8 cellular contexts compared by ENCODE assay signal in the genomic region with DNA sequence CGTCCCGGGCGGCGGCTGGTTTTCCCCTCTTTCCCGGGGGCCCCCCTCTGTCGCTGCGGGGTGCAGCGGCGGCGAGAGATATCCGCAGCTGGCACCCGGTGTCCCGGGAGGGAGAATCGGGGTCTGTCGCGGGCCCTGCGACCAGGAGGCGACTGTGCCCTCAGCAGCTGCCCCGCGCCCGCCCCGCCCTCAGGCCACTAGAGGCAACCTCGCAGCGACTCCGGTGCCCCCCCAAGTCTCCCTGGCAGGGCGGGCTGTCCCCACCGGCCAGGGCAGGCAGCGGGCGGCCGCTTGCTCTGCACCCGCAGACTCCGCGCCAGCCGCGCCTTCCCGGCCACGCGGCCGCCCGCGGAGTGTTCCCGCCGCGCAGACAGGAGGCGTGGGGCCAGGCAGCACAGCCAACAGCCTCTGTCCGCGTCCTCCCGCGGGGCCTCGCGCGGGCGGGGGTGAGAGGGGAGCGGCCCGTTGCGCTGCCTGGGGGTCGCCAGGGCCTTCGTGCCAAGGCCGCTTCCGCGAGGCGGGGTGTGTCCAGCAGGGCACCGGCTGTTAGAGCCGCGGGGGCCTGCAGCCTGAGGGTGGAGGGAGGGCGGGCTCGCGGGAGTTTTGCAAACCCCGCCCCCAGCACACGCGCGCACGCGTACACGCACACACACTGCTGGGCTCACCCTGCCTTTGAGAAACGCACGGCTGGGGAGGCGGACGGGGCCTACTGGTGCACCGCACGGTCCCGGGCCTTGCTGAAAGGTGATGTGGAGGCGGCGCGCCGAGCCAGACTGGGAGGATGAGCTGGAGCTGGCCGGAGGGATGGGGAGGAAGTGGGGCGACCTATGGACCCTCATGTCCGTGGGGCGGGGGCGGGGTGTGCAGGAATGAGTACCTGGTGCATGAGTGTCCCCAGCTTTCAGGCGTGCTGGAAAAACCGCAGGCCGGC. TPM values are rescaled to one million over a fixed set of nuclear protein-coding genes. Genes with fewer than 3 reads are reported as not detected.
A peak's percentile ranks its signal among the peaks of the same experiment; 100 is the strongest.
DNase-seq lines count a peak whose midpoint lies in the region; ATAC-seq and TF ChIP-seq lines count a peak whose summit lies in the region.

No MANE protein-coding gene starts in this region.

- CTCF ChIA-PET in A673 (lab: Charles Lee) = no interaction called here

- no peaks in the 10 kb centered on the region for H3K27me3 ChIP-seq in A673 (replicated peaks; ENCODE audit: insufficient read depth, low read depth, low read length, poor library complexity)

- no peaks in the 10 kb centered on the region for H3K9me3 ChIP-seq in A673 (ENCODE audit: low read depth, low read length, poor library complexity, severe bottlenecking)

- DNase-seq in A673 (ENCODE audit: low spot score) = peak; percentile 77
- peak; percentile 45 for DNase-seq in central memory CD4-positive, alpha-beta T cell
- DNase-seq in medulla oblongata (ENCODE audit: extremely low spot score) = peak; percentile 36
- peak; percentile 49 to 52 for DNase-seq in stimulated activated CD8-positive, alpha-beta memory T cell treated with anti-CD3 and anti-CD28 coated beads, Interleukin-2, amount 100 ng/mL, for 48 hours (ENCODE audit: low read depth in 2 of 2)
- DNase-seq in KBM-7 = no peak

- H3K4me1 ChIP-seq in A673 (ENCODE audit: insufficient read depth, low read length, poor library complexity, severe bottlenecking) = peaks cover 14% of the 10 kb centered on the region

- BruUV-seq in A673 (replicated peaks; lab: Mats Ljungman, UMichigan) = no TSS peak

- in situ Hi-C loops in KBM-7 (cut with MboI; ENCODE audit: low pct_unique_long_range_greater_than_20kb, low sequenced_read_pairs) = no loop called here

- peak overlapping the region; percentile 49 for H3K4me3 ChIP-seq in A673 (ENCODE audit: low read depth, low read length, poor library complexity, severe bottlenecking)

- H3K36me3 ChIP-seq in A673 (ENCODE audit: insufficient read depth, low read length, poor library complexity, severe bottlenecking) = no peaks in the 10 kb centered on the region

- peak overlapping the region; percentile 87 for H3K27ac ChIP-seq in A673 (ENCODE audit: low read depth, low read length, poor library complexity, severe bottlenecking)

- peak; percentile 83 for ATAC-seq in GM18868 (IDR thresholded peaks at IDR 0.05; ENCODE audit: unreplicated experiment)
- ATAC-seq in HG03196 (IDR thresholded peaks at IDR 0.05; ENCODE audit: unreplicated experiment) = peak; percentile 42
- ATAC-seq in activated CD4-positive, CD25-positive, alpha-beta regulatory T cell treated with anti-CD3 and anti-CD28 coated beads, Interleukin-2, amount 50 U/mL, for 24 hours = peak; percentile 83 to 91

- intact Hi-C loops in A673 (cut with micrococcal nuclease; ENCODE audit: unreplicated experiment) = no loop called here

- TF ChIP-seq CTCF in A673 (conservative IDR thresholded peaks at IDR 0.05; ENCODE audit: low read depth, low read length) = no peak

- POLR2A ChIA-PET in A673 (lab: Charles Lee; ENCODE audit: low non-redundant PET) = no interaction called here

RNA-seq across cellular contexts. Expression of a gene that starts 41.4 kb away (rescaled TPM):
- total RNA-seq in A673 (2021) = 0.67 and 0.94 TPM in 2 replicates
